In the genomic region with DNA sequence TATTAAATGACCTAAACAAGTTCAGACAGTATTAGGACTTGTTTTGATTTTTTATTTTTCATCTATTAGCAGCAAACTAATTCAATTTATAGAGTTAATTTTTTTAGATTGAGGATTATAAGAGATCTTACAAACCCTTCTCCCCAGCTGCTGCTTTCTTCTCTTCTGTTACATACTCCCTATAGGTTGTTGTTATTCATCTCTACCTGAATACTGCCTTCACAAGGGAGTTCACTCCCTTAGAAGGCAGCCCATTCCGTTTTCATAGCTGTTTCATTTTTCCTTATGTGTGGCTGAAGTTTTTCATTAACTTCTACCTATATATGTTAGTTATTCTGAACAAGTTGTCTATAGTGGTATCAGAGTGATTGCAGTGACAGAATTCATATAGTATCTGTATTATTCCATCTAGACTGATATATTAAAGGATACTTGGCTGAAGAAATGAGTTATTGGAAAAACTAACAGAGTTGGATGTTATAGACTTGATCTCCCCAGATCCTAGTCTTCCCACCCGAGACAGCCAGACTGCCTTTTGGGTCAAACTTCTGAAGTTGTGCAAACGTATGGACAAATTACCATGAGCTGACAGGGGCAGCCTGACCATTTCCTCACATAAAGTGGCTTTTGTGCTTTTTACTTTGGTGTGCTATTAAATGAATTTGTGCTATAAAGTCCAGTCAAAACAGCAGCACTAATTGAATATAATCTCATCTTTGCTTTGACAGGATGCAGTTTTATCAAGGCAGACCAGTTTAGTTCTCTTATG, we compare ENCODE assay signal across 12 cellular contexts. TPM values are rescaled to one million over a fixed set of nuclear protein-coding genes. Genes with fewer than 3 reads are reported as not detected.
A peak's percentile ranks its signal among the peaks of the same experiment; 100 is the strongest.
DNase-seq lines count a peak whose midpoint lies in the region; ATAC-seq, FAIRE-seq and TF ChIP-seq lines count a peak whose summit lies in the region.
"Had no signal": no experiment of that assay in that cellular context is flagged by ENCODE, and none has a peak within 500 bp of the region (broad histone marks: within the 10 kb centered on the region; RNA-seq: fewer than 3 reads in every experiment).

No MANE protein-coding gene starts in this region.

- peak overlapping the region; percentile 12 to 86 for H3K4me3 Mint-ChIP-seq in activated T-cell treated with anti-CD3 and anti-CD28 coated beads, Interleukin-2, amount 50 U/mL, for 72 hours
- H3K4me3 Mint-ChIP-seq in stimulated activated memory B cell treated with anti-CD40 and anti-IgM and Interleukin-4, amounts not matched to agents 10 μg/mL and 1 μg/mL and 100 μg/mL, for 72 hours: no peak overlapping the region

- no peak for ATAC-seq in activated T-cell treated with anti-CD3 and anti-CD28 coated beads, Interleukin-2, amount 50 U/mL, for 72 hours (replicated peaks in 1 of 2)
- ATAC-seq in stimulated activated memory B cell treated with anti-CD40 and anti-IgM and Interleukin-4, amounts not matched to agents 10 μg/mL and 1 μg/mL and 100 μg/mL, for 72 hours: no peak
- no peak for ATAC-seq in HG03280 (IDR thresholded peaks at IDR 0.05; ENCODE audit: unreplicated experiment)

- H3K4me1 ChIP-seq in endothelial cell of umbilical vein (ENCODE audit: control insufficient read depth, extremely low read depth, insufficient read depth, low read length): peaks cover 36% of the 10 kb centered on the region

- H3K27ac Mint-ChIP-seq in activated T-cell treated with anti-CD3 and anti-CD28 coated beads, Interleukin-2, amount 50 U/mL, for 72 hours: peak overlapping the region; percentile 88
- H3K27ac Mint-ChIP-seq in stimulated activated memory B cell treated with anti-CD40 and anti-IgM and Interleukin-4, amounts not matched to agents 10 μg/mL and 1 μg/mL and 100 μg/mL, for 72 hours: peak overlapping the region; percentile 68

- H3K9ac ChIP-seq in SU-DHL-6 (ENCODE audit: low read length): no peak overlapping the region
- no peak overlapping the region for H3K9ac ChIP-seq in endothelial cell of umbilical vein (replicated peaks; ENCODE audit: extremely low read depth, insufficient read depth, low read length)

- POLR2A ChIA-PET in endothelial cell of umbilical vein (lab: Charles Lee): interaction anchor here (0.5 kb wide), 1 partner anchor 12 kb away, joined by 3 read pairs; no protein-coding TSS in a partner anchor

- peaks cover 84% of the 10 kb centered on the region for H3K4me1 Mint-ChIP-seq in activated T-cell treated with anti-CD3 and anti-CD28 coated beads, Interleukin-2, amount 50 U/mL, for 72 hours (ENCODE audit: low read depth)
- peaks cover 58% of the 10 kb centered on the region for H3K4me1 Mint-ChIP-seq in stimulated activated memory B cell treated with anti-CD40 and anti-IgM and Interleukin-4, amounts not matched to agents 10 μg/mL and 1 μg/mL and 100 μg/mL, for 72 hours

- H3K36me3 Mint-ChIP-seq in activated T-cell treated with anti-CD3 and anti-CD28 coated beads, Interleukin-2, amount 50 U/mL, for 72 hours (ENCODE audit: insufficient read depth in 2 of 2): peaks cover 5 to 27% of the 10 kb centered on the region in 2 donors
- H3K36me3 Mint-ChIP-seq in stimulated activated memory B cell treated with anti-CD40 and anti-IgM and Interleukin-4, amounts not matched to agents 10 μg/mL and 1 μg/mL and 100 μg/mL, for 72 hours: peaks cover 9% of the 10 kb centered on the region

- dilution Hi-C loops in endothelial cell of umbilical vein (cut with MboI; ENCODE audit: extremely low pct_ligation_motif_present, low sequenced_read_pairs): no loop called here

- H3K79me2 ChIP-seq in SU-DHL-6 (ENCODE audit: insufficient read depth, low read length) (peaks cover 99% of the 10 kb centered on the region), endothelial cell of umbilical vein (ENCODE audit: control insufficient read depth, insufficient read depth, low read length) (peaks cover 97% of the 10 kb centered on the region)

- H3F3A ChIP-seq in SU-DHL-6 (ENCODE audit: insufficient read depth): peaks cover 41% of the 10 kb centered on the region

- no peaks in the 10 kb centered on the region for H3K9me3 ChIP-seq in SU-DHL-6 (ENCODE audit: insufficient read depth, low read length)
- H3K9me3 ChIP-seq in endothelial cell of umbilical vein (replicated peaks; ENCODE audit: control insufficient read depth, insufficient read depth, low read length): no peaks in the 10 kb centered on the region
- H3K9me3 ChIP-seq: transverse colon had no signal

- TF ChIP-seq CTCF in SU-DHL-6 (IDR thresholded peaks at IDR 0.05; ENCODE audit: insufficient read depth, low read length, poor library complexity, severe bottlenecking) (no peak), endothelial cell of umbilical vein (IDR thresholded peaks at IDR 0.05; ENCODE audit: extremely low read depth in 1 of 2, insufficient read depth in 1 of 2, low read depth in 1 of 2, low read length in 2 of 2) (no peak)

- H3K9me2 ChIP-seq in SU-DHL-6 (replicated peaks; ENCODE audit: insufficient read depth, low read length): no peaks in the 10 kb centered on the region

- peak overlapping the region; percentile 40 for H3K4me2 ChIP-seq in SU-DHL-6 (ENCODE audit: low read depth, low read length, poor library complexity, severe bottlenecking)
- H3K4me2 ChIP-seq in endothelial cell of umbilical vein (ENCODE audit: insufficient read depth, low read length): peak overlapping the region; percentile 12

- no peak overlapping the region for H3K4me3 ChIP-seq in SU-DHL-6 (ENCODE audit: insufficient read depth, low read length, poor library complexity, severe bottlenecking)
- H3K4me3 ChIP-seq in endothelial cell of umbilical vein (replicated peaks in 1 of 3; ENCODE audit: insufficient read depth in 1 of 3, low read depth in 1 of 3, low read length in 3 of 3): no peak overlapping the region
- H3K4me3 ChIP-seq: transverse colon had no signal

- CTCF ChIA-PET in endothelial cell of umbilical vein (lab: Charles Lee): interaction anchor here (1.0 to 5.5 kb wide), 4 partner anchors 10 to 50 kb away, joined by 3 to 36 read pairs (median 4); no protein-coding TSS in a partner anchor

- DNase-seq in activated T-cell treated with anti-CD3 and anti-CD28 coated beads, Interleukin-2, amount 50 U/mL, for 72 hours: no peak
- no peak for DNase-seq in activated T-cell treated with anti-CD3 and anti-CD28 coated beads, Interleukin-2, amount 50 U/mL, for 48 hours
- DNase-seq in endothelial cell of umbilical vein (ENCODE audit: low read depth, low spot score): no peak
- no peak for DNase-seq in T-helper 1 cell
- no peak for DNase-seq in stimulated activated CD4-positive, alpha-beta T cell treated with anti-CD3 and anti-CD28 coated beads, Interleukin-2, amount 100 ng/mL, for 24 hours
- DNase-seq: aorta, NCI-H1105, NCI-H774, transverse colon had no signal

- intact Hi-C loops in endothelial cell of umbilical vein (cut with micrococcal nuclease): loop anchor here (10.0 kb wide), 1 partner anchor 205 kb away; no protein-coding TSS in a partner anchor

- BruUV-seq in endothelial cell of umbilical vein (replicated peaks; lab: Mats Ljungman, UMichigan): no TSS peak

- no peaks in the 10 kb centered on the region for H3K9me3 Mint-ChIP-seq in activated T-cell treated with anti-CD3 and anti-CD28 coated beads, Interleukin-2, amount 50 U/mL, for 72 hours
- H3K9me3 Mint-ChIP-seq in stimulated activated memory B cell treated with anti-CD40 and anti-IgM and Interleukin-4, amounts not matched to agents 10 μg/mL and 1 μg/mL and 100 μg/mL, for 72 hours: no peaks in the 10 kb centered on the region

- H3K27me3 ChIP-seq in SU-DHL-6 (ENCODE audit: low read length) (no peaks in the 10 kb centered on the region), endothelial cell of umbilical vein (ENCODE audit: control insufficient read depth in 2 of 2, insufficient read depth in 2 of 2, low read length in 2 of 2) (no peaks in the 10 kb centered on the region)
- H3K27me3 ChIP-seq: transverse colon had no signal

- H3K27ac ChIP-seq in SU-DHL-6 (ENCODE audit: low read depth, low read length): peak overlapping the region; percentile 11; the same call in 1 of the 2 replicates
- H3K27ac ChIP-seq in endothelial cell of umbilical vein (ENCODE audit: insufficient read depth, low read depth, low read length): no peak overlapping the region
- H3K27ac ChIP-seq: transverse colon had no signal

- H3K36me3 ChIP-seq in SU-DHL-6 (ENCODE audit: low read length) (peaks cover 22% of the 10 kb centered on the region; the same call in 1 of the 2 replicates), endothelial cell of umbilical vein (ENCODE audit: control insufficient read depth in 2 of 2, extremely low read depth in 1 of 2, insufficient read depth in 2 of 2, low read length in 2 of 2) (peaks cover 0 to 5% of the 10 kb centered on the region in 2 experiments)
- H3K36me3 ChIP-seq: transverse colon had no signal

- no peaks in the 10 kb centered on the region for H3K9me1 ChIP-seq in endothelial cell of umbilical vein (replicated peaks; ENCODE audit: control insufficient read depth, extremely low read depth, insufficient read depth, low read length)

- H2AFZ ChIP-seq in SU-DHL-6 (ENCODE audit: low read depth, low read length, severe bottlenecking) (no peak overlapping the region), endothelial cell of umbilical vein (ENCODE audit: low read depth, low read length) (no peak overlapping the region)

- H4K20me1 ChIP-seq in SU-DHL-6 (ENCODE audit: low read depth, low read length): peaks cover 34% of the 10 kb centered on the region
- H4K20me1 ChIP-seq in endothelial cell of umbilical vein (replicated peaks; ENCODE audit: control insufficient read depth, extremely low read depth, insufficient read depth, low read length): peaks cover 4% of the 10 kb centered on the region

- no peaks in the 10 kb centered on the region for H3K27me3 Mint-ChIP-seq in activated T-cell treated with anti-CD3 and anti-CD28 coated beads, Interleukin-2, amount 50 U/mL, for 72 hours (ENCODE audit: low read depth)
- no peaks in the 10 kb centered on the region for H3K27me3 Mint-ChIP-seq in stimulated activated memory B cell treated with anti-CD40 and anti-IgM and Interleukin-4, amounts not matched to agents 10 μg/mL and 1 μg/mL and 100 μg/mL, for 72 hours

- no peak for FAIRE-seq in endothelial cell of umbilical vein (lab: Jason Lieb, UNC)

- TF ChIP-seq POLR2A in endothelial cell of umbilical vein (IDR thresholded peaks at IDR 0.05; ENCODE audit: low read depth, low read length): no peak

RNA-seq across cellular contexts. Expression of a gene that starts 8.7 kb away (rescaled TPM):
- 100 to 1,000 TPM; 269 to 288 TPM for total RNA-seq in activated T-cell treated with anti-CD3 and anti-CD28 coated beads, Interleukin-2, amount 50 U/mL, for 72 hours
- 181 and 183 TPM in 2 replicates for total RNA-seq in endothelial cell of umbilical vein
- 36.1 and 49.0 TPM in 2 replicates for polyA plus RNA-seq in endothelial cell of umbilical vein
- 24.0 and 30.2 TPM in 2 replicates for polyA plus RNA-seq in endothelial cell of umbilical vein (2011; cell fraction: cytosol; rRNA removed)
- 222 and 298 TPM in 2 replicates for polyA plus RNA-seq in endothelial cell of umbilical vein (2011; cell fraction: nucleus; rRNA removed)
- 138 and 142 TPM in 2 replicates for polyA plus RNA-seq in endothelial cell of umbilical vein (2012)
- polyA minus RNA-seq in endothelial cell of umbilical vein: 351 and 395 TPM in 2 replicates
- 22.2 TPM for polyA minus RNA-seq in endothelial cell of umbilical vein (2011; cell fraction: cytosol; rRNA and poly(A)+ RNA removed)
- 496 and 601 TPM in 2 replicates for polyA minus RNA-seq in endothelial cell of umbilical vein (2011; cell fraction: nucleus; rRNA and poly(A)+ RNA removed)
